Comparison of ENCODE assay signal across 13 cellular contexts in genomic region chr11:46682773-46683752, GRCh38. TPM values are rescaled to one million over a fixed set of nuclear protein-coding genes. Genes with fewer than 3 reads are reported as not detected.
DNase-seq lines count a peak whose midpoint lies in the region; ATAC-seq and TF ChIP-seq lines count a peak whose summit lies in the region.
"Had no signal": no experiment of that assay in that cellular context is flagged by ENCODE, and none has a peak within 500 bp of the region (broad histone marks: within the 10 kb centered on the region; RNA-seq: fewer than 3 reads in every experiment).

No MANE protein-coding gene starts in this region.

- peaks cover 92% of the 10 kb centered on the region for H3K36me3 ChIP-seq in lower lobe of right lung

- no peaks in the 10 kb centered on the region for H3K27me3 Mint-ChIP-seq in activated naive CD8-positive, alpha-beta T cell treated with anti-CD3 and anti-CD28 coated beads for 36 hours

- H3K4me3 ChIP-seq in lower lobe of right lung: no peak overlapping the region
- H3K4me3 ChIP-seq: upper lobe of right lung had no signal

- no peaks in the 10 kb centered on the region for H3K36me3 Mint-ChIP-seq in activated naive CD8-positive, alpha-beta T cell treated with anti-CD3 and anti-CD28 coated beads for 36 hours
- H3K36me3 Mint-ChIP-seq: natural killer cell had no signal

- no peak overlapping the region for H3K4me3 Mint-ChIP-seq in activated naive CD8-positive, alpha-beta T cell treated with anti-CD3 and anti-CD28 coated beads for 36 hours
- H3K4me3 Mint-ChIP-seq: natural killer cell had no signal

- no peaks in the 10 kb centered on the region for H3K27me3 ChIP-seq in lower lobe of right lung (ENCODE audit: low read depth)
- H3K27me3 ChIP-seq: upper lobe of right lung had no signal

- H3K27ac ChIP-seq in cingulate gyrus (ENCODE audit: low read depth, low read length): peak overlapping the region; percentile 95
- no peak overlapping the region for H3K27ac ChIP-seq in lower lobe of right lung
- H3K27ac ChIP-seq: upper lobe of right lung had no signal

- DNase-seq in left cardiac atrium (peak; percentile 7), Right ventricle myocardium superior (no peak), lower lobe of right lung (peak; percentile 20), iPS-NIHi11 (ENCODE audit: low spot score) (no peak)
- no peak for DNase-seq in activated CD4-positive, alpha-beta T cell treated with anti-CD3 and anti-CD28 coated beads for 1 hour
- DNase-seq in effector CD4-positive, alpha-beta T cell: no peak
- no peak for DNase-seq in activated naive CD8-positive, alpha-beta T cell treated with anti-CD3 and anti-CD28 coated beads for 36 hours
- DNase-seq: left colon, natural killer cell, NCI-H2171, upper lobe of right lung had no signal

- intact Hi-C loops in left cardiac atrium (cut with DNase I) (no loop called here), Right ventricle myocardium superior (cut with DNase I) (no loop called here), lower lobe of right lung (cut with DNase I) (no loop called here)

- H3K27ac Mint-ChIP-seq in activated naive CD8-positive, alpha-beta T cell treated with anti-CD3 and anti-CD28 coated beads for 36 hours: no peak overlapping the region
- H3K27ac Mint-ChIP-seq: natural killer cell had no signal

- H3K4me1 ChIP-seq in lower lobe of right lung: peaks cover 14% of the 10 kb centered on the region

- H3K9me3 ChIP-seq in lower lobe of right lung: no peaks in the 10 kb centered on the region
- H3K9me3 ChIP-seq: upper lobe of right lung had no signal

- H3K9me3 Mint-ChIP-seq in activated naive CD8-positive, alpha-beta T cell treated with anti-CD3 and anti-CD28 coated beads for 36 hours: no peaks in the 10 kb centered on the region
- H3K9me3 Mint-ChIP-seq: natural killer cell had no signal

- peaks cover 4% of the 10 kb centered on the region for H3K4me1 Mint-ChIP-seq in activated naive CD8-positive, alpha-beta T cell treated with anti-CD3 and anti-CD28 coated beads for 36 hours
- H3K4me1 Mint-ChIP-seq: natural killer cell had no signal

- no peak for ATAC-seq in left cardiac atrium
- ATAC-seq in Right ventricle myocardium superior (ENCODE audit: poor library complexity): no peak
- no peak for ATAC-seq in lower lobe of right lung
- ATAC-seq: left colon, natural killer cell, upper lobe of right lung had no signal

- no peak for TF ChIP-seq CTCF in lower lobe of right lung (IDR thresholded peaks at IDR 0.05)

RNA-seq across cellular contexts. Expression of gene ARHGAP1, which starts 17.4 kb away (rescaled TPM):
- total RNA-seq in left cardiac atrium: 100 to 1,000 TPM; 112 to 144 TPM
- total RNA-seq in Right ventricle myocardium superior: 60.9 TPM
- 67.4 TPM for total RNA-seq in lower lobe of right lung
- total RNA-seq in activated naive CD8-positive, alpha-beta T cell treated with anti-CD3 and anti-CD28 coated beads for 36 hours: 10 to 100 TPM; 45.1 to 46.8 TPM

RNA-seq across cellular contexts. Expression of gene ZNF408, which starts 17.8 kb away (rescaled TPM):
- total RNA-seq in left cardiac atrium: 1 to 10 TPM; 7.4 to 9.3 TPM
- 6.6 TPM for total RNA-seq in Right ventricle myocardium superior
- 8.6 TPM for total RNA-seq in lower lobe of right lung
- 10 to 100 TPM; 12.9 to 15.1 TPM for total RNA-seq in activated naive CD8-positive, alpha-beta T cell treated with anti-CD3 and anti-CD28 coated beads for 36 hours

RNA-seq across cellular contexts. Expression of gene F2, which starts 36.0 kb away (rescaled TPM):
- not detected for total RNA-seq in left cardiac atrium
- total RNA-seq in Right ventricle myocardium superior: 0.11 TPM
- total RNA-seq in lower lobe of right lung: not detected
- total RNA-seq in activated naive CD8-positive, alpha-beta T cell treated with anti-CD3 and anti-CD28 coated beads for 36 hours: not detected
- total RNA-seq: left colon, SK-MEL-5, upper lobe of right lung had no signal

Comparison
In these comparisons a context has a peak if more than half of its experiments do, and no peak if none do; other contexts are left out.
1. DNase-seq: peak in left cardiac atrium (single experiment) and lower lobe of right lung (single experiment); none in Right ventricle myocardium superior (single experiment), iPS-NIHi11 (single experiment), activated CD4-positive, alpha-beta T cell treated with anti-CD3 and anti-CD28 coated beads for 1 hour (single experiment), effector CD4-positive, alpha-beta T cell (single experiment) and activated naive CD8-positive, alpha-beta T cell treated with anti-CD3 and anti-CD28 coated beads for 36 hours (single experiment).